8 cellular contexts compared by ENCODE assay signal in the genomic region with DNA sequence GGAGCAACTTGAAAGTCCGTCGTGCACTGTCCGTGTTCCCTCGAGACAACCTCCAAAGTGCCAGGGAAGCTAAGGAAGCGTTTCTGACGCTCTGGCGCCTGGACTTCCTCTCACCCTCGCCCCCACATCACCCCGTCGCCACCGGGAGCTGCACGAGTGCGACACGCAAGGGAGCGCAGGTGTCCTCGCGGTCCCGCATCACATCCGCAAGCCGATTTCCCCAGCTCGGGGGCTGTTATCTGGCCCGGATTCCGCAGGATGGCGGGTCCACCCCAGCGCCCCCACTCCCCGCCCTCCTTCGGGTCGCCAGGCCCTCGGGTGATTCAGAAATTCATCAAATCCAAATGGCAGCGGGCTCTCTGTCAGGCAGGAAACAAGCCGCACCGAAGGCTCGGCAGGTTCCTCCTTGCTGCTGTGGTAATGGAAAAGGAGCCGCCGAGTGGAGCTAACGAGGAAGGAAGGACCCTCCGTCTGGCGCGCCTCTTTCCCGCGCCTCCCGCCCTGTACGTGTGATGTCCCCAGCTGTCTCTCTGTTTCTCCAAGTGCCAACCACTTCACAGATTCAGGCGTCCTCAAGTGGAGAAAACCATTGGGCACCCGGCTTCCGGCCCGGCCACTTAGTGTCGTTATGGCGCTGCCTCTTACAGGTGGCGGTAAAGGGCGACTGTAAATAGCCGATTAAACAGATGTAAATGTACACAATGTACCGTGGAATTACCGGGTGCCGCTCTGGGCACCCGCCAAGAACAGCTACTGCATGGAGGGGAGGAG. TPM values are rescaled to one million over a fixed set of nuclear protein-coding genes. Genes with fewer than 3 reads are reported as not detected.
DNase-seq lines count a peak whose midpoint lies in the region; ATAC-seq and TF ChIP-seq lines count a peak whose summit lies in the region.

No MANE protein-coding gene starts in this region.

- TF ChIP-seq POLR2A in erythroblast (IDR thresholded peaks at IDR 0.05; ENCODE audit: low read length) = no peak

- peak overlapping the region; percentile 69 for H3K4me3 ChIP-seq in HUES64 (ENCODE audit: low read length)

- no peaks in the 10 kb centered on the region for H3K9me3 Mint-ChIP-seq in naive B cell

- H3K4me1 Mint-ChIP-seq in naive B cell = peaks cover 39 to 66% (median 62%) of the 10 kb centered on the region in 3 donors

- H3K9me3 ChIP-seq in HUES64 (ENCODE audit: insufficient read depth, low read depth, low read length) = no peaks in the 10 kb centered on the region

- H3K27ac ChIP-seq in HUES64 (ENCODE audit: low read depth, low read length) = no peak overlapping the region

- peak overlapping the region; percentile 3; the same call in 1 of the 2 replicates for H3K9ac ChIP-seq in HUES64 (ENCODE audit: low read depth, low read length)

- peak overlapping the region; percentile 95 to 100 (median 99) for H3K4me3 Mint-ChIP-seq in naive B cell

- no peaks in the 10 kb centered on the region for H3K27me3 Mint-ChIP-seq in naive B cell

- ATAC-seq in naive B cell (ENCODE audit: low read depth in 2 of 2) = peak; percentile 56 to 57
- peak; percentile 6 for ATAC-seq in stimulated activated naive CD8-positive, alpha-beta T cell treated with anti-CD3 and anti-CD28 coated beads, Interleukin-15, Interleukin-2, amounts not matched to agents 100 U/mL and 50 U/mL, for 24 hours

- H3K36me3 Mint-ChIP-seq in naive B cell = peaks cover 0 to 8% of the 10 kb centered on the region in 2 donors

- H3K36me3 ChIP-seq in HUES64 (ENCODE audit: insufficient read depth, low read length) = no peaks in the 10 kb centered on the region

- peak overlapping the region; percentile 100 for H3K27ac Mint-ChIP-seq in naive B cell

- peaks cover 78% of the 10 kb centered on the region for H3K27me3 ChIP-seq in HUES64 (ENCODE audit: insufficient read depth, low read length)

- WGBS in HUES64 = under 1% methylated on average over 56 of the region's 56 CpGs

- peaks cover 36% of the 10 kb centered on the region; the same call in 1 of the 2 replicates for H3K4me1 ChIP-seq in HUES64 (ENCODE audit: insufficient read depth, low read length)

- DNase-seq in SIG-M5 treated with dmso at 0.1 percent for 504 hours (lab: John Stamatoyannopoulos, UW; ENCODE audit: unreplicated experiment) (peak; percentile 31), SIG-M5 (lab: John Stamatoyannopoulos, UW) (no peak), NOMO-1 treated with dmso at 0.1 percent for 144 hours (lab: John Stamatoyannopoulos, UW; ENCODE audit: unreplicated experiment) (peak; percentile 9), activated T-cell treated with anti-CD3 and anti-CD28 coated beads for 24 hours (ENCODE audit: low read depth) (peak; percentile 18), erythroblast (lab: John Stamatoyannopoulos, UW) (peak; percentile 24 to 29), naive B cell (peak; percentile 89)
- peak; percentile 63 for DNase-seq in stimulated activated naive CD8-positive, alpha-beta T cell treated with anti-CD3 and anti-CD28 coated beads, Interleukin-15, Interleukin-2, amounts not matched to agents 100 U/mL and 50 U/mL, for 24 hours

RNA-seq across cellular contexts. Expression of a gene that starts 0.9 kb away (rescaled TPM):
- polyA plus RNA-seq in HUES64 (2013, experiment 1 of 2) = 2.7 TPM
- polyA plus RNA-seq in HUES64 (2013, experiment 2 of 2) = 3.4 TPM
- polyA plus RNA-seq in naive B cell (ENCODE audit: low read depth in 6 of 6) = 10 to 100 TPM in 4 of 6 donors, 1 to 10 TPM in 2; 6.2 to 18.2 (median 11.9) TPM
